Comparison of ENCODE assay signal across 1 cellular context in genomic region chr3:8541486-8541885, GRCh38.
A peak's percentile ranks its signal among the peaks of the same experiment; 100 is the strongest.
TF ChIP-seq lines count a peak whose summit lies in the region.

No MANE protein-coding gene starts in this region.

TF ChIP-seq in K562, 482 proteins besides CTCF, POLR2A, EP300 and RAD21 (continued from another document):
- no peak for TF ChIP-seq GTF3C2 (IDR thresholded peaks at IDR 0.05; ENCODE audit: borderline replicate concordance, extremely low read depth, insufficient read length)
- no peak for TF ChIP-seq CREB3L1 (IDR thresholded peaks at IDR 0.05; ENCODE audit: borderline replicate concordance, low read depth)
- no peak for TF ChIP-seq MEF2D (tag; conservative IDR thresholded peaks at IDR 0.05; ENCODE audit: low read depth)
- no peak for TF ChIP-seq TSC22D4 (tag; IDR thresholded peaks at IDR 0.05)
- no peak for TF ChIP-seq HEY1 (CRISPR knock-in tag; IDR thresholded peaks at IDR 0.05; ENCODE audit: borderline replicate concordance)
- no peak for TF ChIP-seq E2F6 (IDR thresholded peaks at IDR 0.05; ENCODE audit: borderline replicate concordance in 1 of 2, extremely low read depth in 1 of 2, insufficient read depth in 1 of 2, insufficient read length in 1 of 2, low read depth in 1 of 2, low read length in 1 of 2, poor library complexity in 1 of 2, severe bottlenecking in 1 of 2)
- no peak for TF ChIP-seq KDM2B (CRISPR knock-in tag; IDR thresholded peaks at IDR 0.05)
- TF ChIP-seq PTRF (tag; IDR thresholded peaks at IDR 0.05) = no peak
- TF ChIP-seq CREM (IDR thresholded peaks at IDR 0.05; ENCODE audit: low read depth) = peak; percentile 61; the same call in 1 of the 2 replicates
- no peak for TF ChIP-seq MCM7 (IDR thresholded peaks at IDR 0.05)
- TF ChIP-seq MLX (CRISPR knock-in tag; conservative IDR thresholded peaks at IDR 0.05) = no peak
